ENCODE assay signal across 25 cellular contexts in the genomic region with DNA sequence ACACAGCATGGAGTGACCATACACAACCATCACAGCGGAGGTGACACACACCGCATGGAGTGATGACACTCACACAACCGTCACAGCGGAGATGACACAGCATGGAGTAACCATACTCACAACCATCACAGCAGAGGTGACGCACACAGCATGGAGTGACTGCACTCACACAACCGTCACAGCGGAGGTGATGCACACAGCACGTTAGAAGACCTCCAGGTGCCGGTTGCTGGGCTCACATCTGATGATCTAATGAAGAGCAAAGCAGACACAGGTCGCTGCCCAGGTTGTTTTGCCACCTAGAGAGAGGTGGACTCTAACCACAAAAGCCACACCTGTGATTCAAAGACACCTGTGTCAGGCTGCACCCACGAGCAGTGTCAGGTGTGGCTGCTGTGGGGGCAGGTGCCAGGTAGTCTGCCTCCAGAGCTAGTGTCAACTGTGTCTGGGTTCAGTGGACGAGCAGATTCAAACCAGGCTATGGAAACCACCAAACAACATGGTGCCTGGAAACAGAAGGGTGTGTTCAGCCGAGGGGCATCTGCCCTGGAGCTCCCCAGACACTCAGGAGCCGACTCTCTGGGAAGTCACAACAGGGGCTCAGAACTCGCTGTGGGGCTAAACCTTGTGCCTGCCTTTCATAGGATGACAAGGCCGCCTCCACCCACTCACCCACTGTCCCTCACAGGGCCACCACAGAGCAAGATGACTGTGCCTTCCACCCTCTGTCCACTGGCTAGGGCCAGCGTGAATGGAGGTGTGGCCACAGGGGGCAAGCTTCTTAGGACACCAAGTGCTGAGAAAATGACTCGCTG.
DNase-seq lines count a peak whose midpoint lies in the region; ATAC-seq, FAIRE-seq and TF ChIP-seq lines count a peak whose summit lies in the region.
"Had no signal": no experiment of that assay in that cellular context is flagged by ENCODE, and none has a peak within 500 bp of the region (broad histone marks: within the 10 kb centered on the region; RNA-seq: fewer than 3 reads in every experiment).

No MANE protein-coding gene starts in this region.

- 72% methylated on average over 18 of the region's 18 CpGs for WGBS in mesenchymal stem cell

- in situ Hi-C loops in G401 (cut with HindIII; ENCODE audit: low sequenced_read_pairs): no loop called here

- H2AFZ ChIP-seq in mesenchymal stem cell (ENCODE audit: low read depth, low read length): no peak overlapping the region
- H2AFZ ChIP-seq: neural progenitor cell had no signal

- no peak for ATAC-seq in activated T-cell treated with anti-CD3 and anti-CD28 coated beads, Interleukin-2, amount 50 U/mL, for 72 hours (replicated peaks in 1 of 2)
- ATAC-seq: esophagus mucosa, HCT116, left colon, WTC11 had no signal

- peak overlapping the region; percentile 57 for H4K91ac ChIP-seq in mesenchymal stem cell (ENCODE audit: low read length)

- no peak overlapping the region for H3K4me3 Mint-ChIP-seq in activated T-cell treated with anti-CD3 and anti-CD28 coated beads, Interleukin-2, amount 50 U/mL, for 24 hours
- H3K4me3 Mint-ChIP-seq in activated T-cell treated with anti-CD3 and anti-CD28 coated beads, Interleukin-2, amount 50 U/mL, for 72 hours: no peak overlapping the region
- H3K4me3 Mint-ChIP-seq in type B pancreatic cell: no peak overlapping the region
- H3K4me3 Mint-ChIP-seq: activated CD4-positive, alpha-beta memory T cell treated with anti-CD3 and anti-CD28 coated beads, Interleukin-2, amount 10 ng/mL, durations not matched to agents 7 days and 5 days; CD4-positive, CD25-positive, alpha-beta regulatory T cell; neural progenitor cell; WTC11 had no signal

- H3K27me3 Mint-ChIP-seq in activated T-cell treated with anti-CD3 and anti-CD28 coated beads, Interleukin-2, amount 50 U/mL, for 24 hours: peaks cover 21% of the 10 kb centered on the region
- no peaks in the 10 kb centered on the region for H3K27me3 Mint-ChIP-seq in activated T-cell treated with anti-CD3 and anti-CD28 coated beads, Interleukin-2, amount 50 U/mL, for 72 hours (ENCODE audit: low read depth)
- no peaks in the 10 kb centered on the region for H3K27me3 Mint-ChIP-seq in type B pancreatic cell
- H3K27me3 Mint-ChIP-seq: activated CD4-positive, alpha-beta memory T cell treated with anti-CD3 and anti-CD28 coated beads, Interleukin-2, amount 10 ng/mL, durations not matched to agents 7 days and 5 days had no signal

- no peaks in the 10 kb centered on the region for H3K4me1 ChIP-seq in mesenchymal stem cell (ENCODE audit: control insufficient read depth, insufficient read depth, low read depth, low read length)
- H3K4me1 ChIP-seq in breast epithelium: no peaks in the 10 kb centered on the region
- H3K4me1 ChIP-seq: neural progenitor cell had no signal

- H3K36me3 ChIP-seq in mesenchymal stem cell (ENCODE audit: control insufficient read depth in 1 of 2, insufficient read depth in 2 of 2, low read depth in 1 of 2, low read length in 2 of 2) (no peaks in the 10 kb centered on the region), breast epithelium (no peaks in the 10 kb centered on the region)
- H3K36me3 ChIP-seq: neural progenitor cell had no signal

- no peak overlapping the region for H3K27ac Mint-ChIP-seq in activated T-cell treated with anti-CD3 and anti-CD28 coated beads, Interleukin-2, amount 50 U/mL, for 24 hours
- no peak overlapping the region for H3K27ac Mint-ChIP-seq in activated T-cell treated with anti-CD3 and anti-CD28 coated beads, Interleukin-2, amount 50 U/mL, for 72 hours
- no peak overlapping the region for H3K27ac Mint-ChIP-seq in type B pancreatic cell
- H3K27ac Mint-ChIP-seq: activated CD4-positive, alpha-beta memory T cell treated with anti-CD3 and anti-CD28 coated beads, Interleukin-2, amount 10 ng/mL, durations not matched to agents 7 days and 5 days; activated T-helper 2 cell treated with anti-CD3 and anti-CD28 coated beads, Interferon-gamma antibody, Interleukin-2, Interleukin-4, amounts not matched to agents 10 μg/mL and 5 μg/mL and 100 μg/mL, durations not matched to agents 14 hours and 24 hours and 36 hours; CD4-positive, CD25-positive, alpha-beta regulatory T cell; neural progenitor cell; WTC11 had no signal

- no peak overlapping the region for H2BK120ac ChIP-seq in mesenchymal stem cell (ENCODE audit: low read depth, low read length)

- H3K27ac ChIP-seq in mesenchymal stem cell (ENCODE audit: low read length, poor library complexity, severe bottlenecking) (no peak overlapping the region), breast epithelium (no peak overlapping the region)
- H3K27ac ChIP-seq: neural progenitor cell had no signal

- TF ChIP-seq POLR2A in breast epithelium (IDR thresholded peaks at IDR 0.05): no peak

- peak; percentile 8 for DNase-seq in activated T-cell treated with anti-CD3 and anti-CD28 coated beads, Interleukin-2, amount 50 U/mL, for 24 hours
- DNase-seq in activated T-cell treated with anti-CD3 and anti-CD28 coated beads, Interleukin-2, amount 50 U/mL, for 72 hours: no peak
- peak; percentile 3 for DNase-seq in activated CD8-positive, alpha-beta memory T cell treated with anti-CD3 and anti-CD28 coated beads, Interleukin-2, amount 50 U/mL, for 4 hours
- no peak for DNase-seq in mesenchymal stem cell
- peak; percentile 60 for DNase-seq in type B pancreatic cell (ENCODE audit: extremely low spot score, unreplicated experiment)
- DNase-seq in breast epithelium (ENCODE audit: low spot score in 2 of 2): no peak
- no peak for DNase-seq in frontal cortex (ENCODE audit: low spot score in 2 of 2)
- no peak for DNase-seq in G401 (ENCODE audit: low spot score)
- DNase-seq: activated CD4-positive, alpha-beta memory T cell treated with anti-CD3 and anti-CD28 coated beads, Interleukin-2, amount 10 ng/mL, durations not matched to agents 7 days and 5 days; CD4-positive, CD25-positive, alpha-beta regulatory T cell; DMS53; Karpas-422; left colon; NCI-H1092; NCI-H2081; NCI-H510A treated with DMSO at 0.1 percent for 48 hours; stimulated activated CD4-positive, alpha-beta T cell treated with anti-CD3 and anti-CD28 coated beads, Interleukin-4, amount 100 ng/mL, for 4 hours; substantia nigra; T-helper 2 cell had no signal

- H2BK15ac ChIP-seq in mesenchymal stem cell (ENCODE audit: low read depth, poor library complexity, severe bottlenecking): no peak overlapping the region

- no peak overlapping the region for H2AK5ac ChIP-seq in mesenchymal stem cell (ENCODE audit: low read length, severe bottlenecking)

- H2BK5ac ChIP-seq in mesenchymal stem cell (ENCODE audit: low read depth, low read length, poor library complexity, severe bottlenecking): no peak overlapping the region

- no peak overlapping the region for H3K18ac ChIP-seq in mesenchymal stem cell (ENCODE audit: low read depth in 1 of 2, low read length in 2 of 2)

- no peaks in the 10 kb centered on the region for H3K36me3 Mint-ChIP-seq in activated T-cell treated with anti-CD3 and anti-CD28 coated beads, Interleukin-2, amount 50 U/mL, for 24 hours (ENCODE audit: low read depth)
- H3K36me3 Mint-ChIP-seq in activated T-cell treated with anti-CD3 and anti-CD28 coated beads, Interleukin-2, amount 50 U/mL, for 72 hours (ENCODE audit: insufficient read depth in 2 of 2): no peaks in the 10 kb centered on the region
- H3K36me3 Mint-ChIP-seq in type B pancreatic cell: no peaks in the 10 kb centered on the region
- H3K36me3 Mint-ChIP-seq: CD4-positive, CD25-positive, alpha-beta regulatory T cell; neural progenitor cell; WTC11 had no signal

- H3K9me3 ChIP-seq in mesenchymal stem cell (ENCODE audit: control insufficient read depth, low read length) (no peaks in the 10 kb centered on the region), breast epithelium (no peaks in the 10 kb centered on the region)

- H3K9ac ChIP-seq in mesenchymal stem cell (ENCODE audit: low read length): no peak overlapping the region
- H3K9ac ChIP-seq: neural progenitor cell had no signal

- H2BK12ac ChIP-seq in mesenchymal stem cell (ENCODE audit: low read length in 2 of 2): no peak overlapping the region

- intact Hi-C loops in breast epithelium (cut with DNase I; ENCODE audit: low total_unique reads): no loop called here

- H3K79me1 ChIP-seq in mesenchymal stem cell (replicated peaks; ENCODE audit: low read length, poor library complexity, severe bottlenecking): no peaks in the 10 kb centered on the region

- H3K9me3 Mint-ChIP-seq in activated T-cell treated with anti-CD3 and anti-CD28 coated beads, Interleukin-2, amount 50 U/mL, for 24 hours: no peaks in the 10 kb centered on the region
- H3K9me3 Mint-ChIP-seq in activated T-cell treated with anti-CD3 and anti-CD28 coated beads, Interleukin-2, amount 50 U/mL, for 72 hours: no peaks in the 10 kb centered on the region
- peaks cover 4% of the 10 kb centered on the region for H3K9me3 Mint-ChIP-seq in type B pancreatic cell
- H3K9me3 Mint-ChIP-seq: activated CD4-positive, alpha-beta memory T cell treated with anti-CD3 and anti-CD28 coated beads, Interleukin-2, amount 10 ng/mL, durations not matched to agents 7 days and 5 days; activated T-helper 2 cell treated with anti-CD3 and anti-CD28 coated beads, Interferon-gamma antibody, Interleukin-2, Interleukin-4, amounts not matched to agents 10 μg/mL and 5 μg/mL and 100 μg/mL, durations not matched to agents 14 hours and 24 hours and 36 hours had no signal

- no peak overlapping the region for H3K4me2 ChIP-seq in mesenchymal stem cell (ENCODE audit: low read length, poor library complexity, severe bottlenecking)
- H3K4me2 ChIP-seq: neural progenitor cell had no signal

- H3K27me3 ChIP-seq in mesenchymal stem cell (ENCODE audit: control insufficient read depth in 1 of 2, insufficient read depth in 1 of 2, low read length in 2 of 2) (peaks cover 0 to 58% of the 10 kb centered on the region in 2 experiments), breast epithelium (peaks cover 0 to 64% of the 10 kb centered on the region in 2 donors)
- H3K27me3 ChIP-seq: neural progenitor cell had no signal

- no peak for TF ChIP-seq CTCF in type B pancreatic cell (conservative IDR thresholded peaks at IDR 0.05)
- TF ChIP-seq CTCF in breast epithelium (IDR thresholded peaks at IDR 0.05): no peak

- H3K14ac ChIP-seq in mesenchymal stem cell (ENCODE audit: low read length in 2 of 2): no peak overlapping the region

- H3K23ac ChIP-seq in mesenchymal stem cell (ENCODE audit: low read length in 2 of 2): no peak overlapping the region

- no peak for FAIRE-seq in frontal cortex (lab: Jason Lieb, UNC)
- FAIRE-seq: GM12892 had no signal

- H3K4me1 Mint-ChIP-seq in activated T-cell treated with anti-CD3 and anti-CD28 coated beads, Interleukin-2, amount 50 U/mL, for 24 hours (ENCODE audit: low read depth): no peaks in the 10 kb centered on the region
- no peaks in the 10 kb centered on the region for H3K4me1 Mint-ChIP-seq in activated T-cell treated with anti-CD3 and anti-CD28 coated beads, Interleukin-2, amount 50 U/mL, for 72 hours (ENCODE audit: low read depth)
- H3K4me1 Mint-ChIP-seq in type B pancreatic cell (ENCODE audit: unreplicated experiment): no peaks in the 10 kb centered on the region
- H3K4me1 Mint-ChIP-seq: activated CD4-positive, alpha-beta memory T cell treated with anti-CD3 and anti-CD28 coated beads, Interleukin-2, amount 10 ng/mL, durations not matched to agents 7 days and 5 days; CD4-positive, CD25-positive, alpha-beta regulatory T cell; neural progenitor cell; WTC11 had no signal

- H4K8ac ChIP-seq in mesenchymal stem cell (ENCODE audit: low read length): no peak overlapping the region

- no peak overlapping the region for H3K4me3 ChIP-seq in mesenchymal stem cell (ENCODE audit: insufficient read depth in 1 of 2, low read depth in 1 of 2, low read length in 2 of 2)
- no peak overlapping the region for H3K4me3 ChIP-seq in breast epithelium
- H3K4me3 ChIP-seq: neural progenitor cell had no signal

- no peak overlapping the region for H3K4ac ChIP-seq in mesenchymal stem cell (ENCODE audit: low read depth in 1 of 2, low read length in 2 of 2)

Comparison
In these comparisons a context has a peak if more than half of its experiments do, and no peak if none do; other contexts are left out.
1. DNase-seq: peak in activated T-cell treated with anti-CD3 and anti-CD28 coated beads, Interleukin-2, amount 50 U/mL, for 24 hours (single experiment), activated CD8-positive, alpha-beta memory T cell treated with anti-CD3 and anti-CD28 coated beads, Interleukin-2, amount 50 U/mL, for 4 hours (single experiment) and type B pancreatic cell (single experiment); none in activated T-cell treated with anti-CD3 and anti-CD28 coated beads, Interleukin-2, amount 50 U/mL, for 72 hours (0 of 2), mesenchymal stem cell (single experiment), breast epithelium (0 of 2), frontal cortex (0 of 2) and G401 (single experiment).